1 cellular context compared by ENCODE assay signal in genomic region chr9:136305822-136306690, GRCh38.
TF ChIP-seq lines count a peak whose summit lies in the region.

No MANE protein-coding gene starts in this region.

TF ChIP-seq in neural cell, 6 proteins besides CTCF, POLR2A, EP300 and RAD21 (continued from another document):
- TF ChIP-seq, protein P1, sequence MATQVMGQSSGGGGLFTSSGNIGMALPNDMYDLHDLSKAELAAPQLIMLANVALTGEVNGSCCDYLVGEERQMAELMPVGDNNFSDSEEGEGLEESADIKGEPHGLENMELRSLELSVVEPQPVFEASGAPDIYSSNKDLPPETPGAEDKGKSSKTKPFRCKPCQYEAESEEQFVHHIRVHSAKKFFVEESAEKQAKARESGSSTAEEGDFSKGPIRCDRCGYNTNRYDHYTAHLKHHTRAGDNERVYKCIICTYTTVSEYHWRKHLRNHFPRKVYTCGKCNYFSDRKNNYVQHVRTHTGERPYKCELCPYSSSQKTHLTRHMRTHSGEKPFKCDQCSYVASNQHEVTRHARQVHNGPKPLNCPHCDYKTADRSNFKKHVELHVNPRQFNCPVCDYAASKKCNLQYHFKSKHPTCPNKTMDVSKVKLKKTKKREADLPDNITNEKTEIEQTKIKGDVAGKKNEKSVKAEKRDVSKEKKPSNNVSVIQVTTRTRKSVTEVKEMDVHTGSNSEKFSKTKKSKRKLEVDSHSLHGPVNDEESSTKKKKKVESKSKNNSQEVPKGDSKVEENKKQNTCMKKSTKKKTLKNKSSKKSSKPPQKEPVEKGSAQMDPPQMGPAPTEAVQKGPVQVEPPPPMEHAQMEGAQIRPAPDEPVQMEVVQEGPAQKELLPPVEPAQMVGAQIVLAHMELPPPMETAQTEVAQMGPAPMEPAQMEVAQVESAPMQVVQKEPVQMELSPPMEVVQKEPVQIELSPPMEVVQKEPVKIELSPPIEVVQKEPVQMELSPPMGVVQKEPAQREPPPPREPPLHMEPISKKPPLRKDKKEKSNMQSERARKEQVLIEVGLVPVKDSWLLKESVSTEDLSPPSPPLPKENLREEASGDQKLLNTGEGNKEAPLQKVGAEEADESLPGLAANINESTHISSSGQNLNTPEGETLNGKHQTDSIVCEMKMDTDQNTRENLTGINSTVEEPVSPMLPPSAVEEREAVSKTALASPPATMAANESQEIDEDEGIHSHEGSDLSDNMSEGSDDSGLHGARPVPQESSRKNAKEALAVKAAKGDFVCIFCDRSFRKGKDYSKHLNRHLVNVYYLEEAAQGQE (IDR thresholded peaks at IDR 0.05; ENCODE audit: borderline replicate concordance): no peak
- TF ChIP-seq MXI1 (conservative IDR thresholded peaks at IDR 0.05; ENCODE audit: poor library complexity, severe bottlenecking) (no peak), SMC3 (conservative IDR thresholded peaks at IDR 0.05; ENCODE audit: poor library complexity) (no peak), TAF1 (IDR thresholded peaks at IDR 0.05; ENCODE audit: low read depth) (no peak), EZH2 (IDR thresholded peaks at IDR 0.05; ENCODE audit: borderline replicate concordance, insufficient read depth, low read length, poor library complexity, severe bottlenecking) (no peak)
